Comparison of ENCODE assay signal across 10 cellular contexts in genomic region chr4:113574636-113575103, GRCh38.
DNase-seq lines count a peak whose midpoint lies in the region; ATAC-seq, FAIRE-seq and TF ChIP-seq lines count a peak whose summit lies in the region.
"Had no signal": no experiment of that assay in that cellular context is flagged by ENCODE, and none has a peak within 500 bp of the region (broad histone marks: within the 10 kb centered on the region; RNA-seq: fewer than 3 reads in every experiment).

No MANE protein-coding gene starts in this region.

- H3K27me3 ChIP-seq in endothelial cell of umbilical vein (ENCODE audit: control insufficient read depth in 2 of 2, insufficient read depth in 2 of 2, low read length in 2 of 2) = no peaks in the 10 kb centered on the region

- H3K4me3 ChIP-seq in A549 (no peak overlapping the region), endothelial cell of umbilical vein (replicated peaks in 1 of 3; ENCODE audit: insufficient read depth in 1 of 3, low read depth in 1 of 3, low read length in 3 of 3) (no peak overlapping the region)

- no peak for TF ChIP-seq EP300 in A549 (IDR thresholded peaks at IDR 0.05)

- FAIRE-seq in A549 (lab: Jason Lieb, UNC) (no peak), endothelial cell of umbilical vein (lab: Jason Lieb, UNC) (peak; percentile 8)

- CTCF ChIA-PET in A549 (lab: Yijun Ruan, JAX) (interaction anchor here (1.3 kb wide), 1 partner anchor 180 kb away, joined by 3 read pairs; no protein-coding TSS in a partner anchor), endothelial cell of umbilical vein (lab: Charles Lee) (interaction anchor here (0.7 to 2.8 kb wide), 9 partner anchors 9 to 180 kb away, joined by 3 to 15 read pairs (median 3); no protein-coding TSS in a partner anchor)

- WGBS in A549 (ENCODE audit: missing lambda C conversion rate) = 45% methylated on average over 1 of the region's 1 CpG

- no peak overlapping the region for H3K4me3 Mint-ChIP-seq in mesothelial cell of epicardium

- H3K4me1 Mint-ChIP-seq in mesothelial cell of epicardium = peaks cover 35% of the 10 kb centered on the region

- no peak for DNase-seq in A549 (ENCODE audit: low read depth in 1 of 2, low spot score in 1 of 2)
- DNase-seq in NCI-H226 = peak; percentile 57
- DNase-seq in endothelial cell of umbilical vein (ENCODE audit: low read depth, low spot score) = peak; percentile 88
- DNase-seq in mesothelial cell of epicardium (ENCODE audit: low spot score in 2 of 2, unreplicated experiment in 2 of 2) = no peak
- DNase-seq in Kasumi-1 (lab: John Stamatoyannopoulos, UW) = no peak
- DNase-seq in NCI-H146 (lab: John Stamatoyannopoulos, UW) = no peak
- DNase-seq: activated CD4-positive, alpha-beta T cell treated with anti-CD3 and anti-CD28 coated beads for 4 hours; NCI-H345 had no signal

- H3K36me3 ChIP-seq in endothelial cell of umbilical vein (ENCODE audit: control insufficient read depth in 2 of 2, extremely low read depth in 1 of 2, insufficient read depth in 2 of 2, low read length in 2 of 2) = no peaks in the 10 kb centered on the region

- H3K4me1 ChIP-seq in A549 (peaks cover 11% of the 10 kb centered on the region; the same call in 2 of the 3 replicates), endothelial cell of umbilical vein (ENCODE audit: control insufficient read depth, extremely low read depth, insufficient read depth, low read length) (no peaks in the 10 kb centered on the region)

- no peak overlapping the region for H2AFZ ChIP-seq in endothelial cell of umbilical vein (ENCODE audit: low read depth, low read length)

- no peak for TF ChIP-seq POLR2A in A549 (IDR thresholded peaks at IDR 0.05; ENCODE audit: low read length)
- no peak for TF ChIP-seq POLR2A in endothelial cell of umbilical vein (IDR thresholded peaks at IDR 0.05; ENCODE audit: low read depth, low read length)

- peak overlapping the region; percentile 63 for H3K27ac Mint-ChIP-seq in mesothelial cell of epicardium

- dilution Hi-C loops in endothelial cell of umbilical vein (cut with MboI; ENCODE audit: extremely low pct_ligation_motif_present, low sequenced_read_pairs) = no loop called here

- no peak for ATAC-seq in A549
- ATAC-seq in GM21360 (IDR thresholded peaks at IDR 0.05; ENCODE audit: unreplicated experiment) = no peak
- no peak for ATAC-seq in HG03175 (IDR thresholded peaks at IDR 0.05; ENCODE audit: unreplicated experiment)

- no peaks in the 10 kb centered on the region for H3K79me2 ChIP-seq in endothelial cell of umbilical vein (ENCODE audit: control insufficient read depth, insufficient read depth, low read length)

- TF ChIP-seq CTCF in A549 (IDR thresholded peaks at IDR 0.05) (no peak), endothelial cell of umbilical vein (IDR thresholded peaks at IDR 0.05; ENCODE audit: extremely low read depth in 1 of 2, insufficient read depth in 1 of 2, low read depth in 1 of 2, low read length in 2 of 2) (no peak), mesothelial cell of epicardium (IDR thresholded peaks at IDR 0.05; ENCODE audit: unreplicated experiment) (no peak)

- POLR2A ChIA-PET in A549 (lab: Yijun Ruan, JAX) = no interaction called here
- POLR2A ChIA-PET in endothelial cell of umbilical vein (lab: Charles Lee) = no interaction called here

- H3K9me1 ChIP-seq in endothelial cell of umbilical vein (replicated peaks; ENCODE audit: control insufficient read depth, extremely low read depth, insufficient read depth, low read length) = no peaks in the 10 kb centered on the region

- H3K9me3 ChIP-seq in A549 (no peaks in the 10 kb centered on the region), endothelial cell of umbilical vein (replicated peaks; ENCODE audit: control insufficient read depth, insufficient read depth, low read length) (no peaks in the 10 kb centered on the region)

- no peaks in the 10 kb centered on the region for H4K20me1 ChIP-seq in endothelial cell of umbilical vein (replicated peaks; ENCODE audit: control insufficient read depth, extremely low read depth, insufficient read depth, low read length)

- no TSS peak for BruUV-seq in endothelial cell of umbilical vein (replicated peaks; lab: Mats Ljungman, UMichigan)

- intact Hi-C loops in endothelial cell of umbilical vein (cut with micrococcal nuclease) = no loop called here

- H3K27ac ChIP-seq in A549 (no peak overlapping the region), endothelial cell of umbilical vein (ENCODE audit: insufficient read depth, low read depth, low read length) (no peak overlapping the region)

- H3K27me3 Mint-ChIP-seq in mesothelial cell of epicardium (ENCODE audit: low read depth) = no peaks in the 10 kb centered on the region

- H3K9me3 Mint-ChIP-seq in mesothelial cell of epicardium = peaks cover 7% of the 10 kb centered on the region

- no peak for TF ChIP-seq RAD21 in A549 (conservative IDR thresholded peaks at IDR 0.05 in 1 of 2, IDR thresholded peaks at IDR 0.05 in 1 of 2)

- H3K9ac ChIP-seq in endothelial cell of umbilical vein (replicated peaks; ENCODE audit: extremely low read depth, insufficient read depth, low read length) = no peak overlapping the region

- H3K4me2 ChIP-seq in A549 (peak overlapping the region; percentile 16; the same call in 1 of the 3 replicates), endothelial cell of umbilical vein (ENCODE audit: insufficient read depth, low read length) (no peak overlapping the region)

- H3K36me3 Mint-ChIP-seq in mesothelial cell of epicardium = peaks cover 8% of the 10 kb centered on the region

TF ChIP-seq in A549, 52 proteins besides CTCF, POLR2A, EP300 and RAD21:
- TF ChIP-seq CHD2 (IDR thresholded peaks at IDR 0.05; ENCODE audit: low read length, partially characterized antibody) (no peak), HOXB13 (CRISPR knock-in tag; IDR thresholded peaks at IDR 0.05; ENCODE audit: low read depth) (no peak), MYC (IDR thresholded peaks at IDR 0.05; ENCODE audit: borderline replicate concordance, low read length) (no peak), NPAS2 (CRISPR knock-in tag; IDR thresholded peaks at IDR 0.05; ENCODE audit: borderline replicate concordance) (no peak), E2F6 (IDR thresholded peaks at IDR 0.05; ENCODE audit: borderline replicate concordance, low read depth) (no peak), JUN (IDR thresholded peaks at IDR 0.05) (no peak), RFX5 (IDR thresholded peaks at IDR 0.05) (no peak), HEYL (CRISPR knock-in tag; IDR thresholded peaks at IDR 0.05) (no peak), CHD4 (IDR thresholded peaks at IDR 0.05; ENCODE audit: borderline replicate concordance) (no peak), ZSCAN20 (CRISPR knock-in tag; IDR thresholded peaks at IDR 0.05) (no peak), JUNB (IDR thresholded peaks at IDR 0.05) (no peak), ATOH8 (CRISPR knock-in tag; IDR thresholded peaks at IDR 0.05; ENCODE audit: low read depth) (no peak), EHMT2 (IDR thresholded peaks at IDR 0.05; ENCODE audit: low read depth) (no peak), NR3C1 (IDR thresholded peaks at IDR 0.05) (no peak), MAZ (IDR thresholded peaks at IDR 0.05; ENCODE audit: borderline replicate concordance, low read depth, low read length) (no peak)
TF ChIP-seq in A549: peak in this region for 0.

TF ChIP-seq in endothelial cell of umbilical vein, 7 proteins besides CTCF, POLR2A, EP300 and RAD21:
- TF ChIP-seq EZH2 (IDR thresholded peaks at IDR 0.05; ENCODE audit: borderline replicate concordance, low read depth, low read length, severe bottlenecking) (no peak), JUN (IDR thresholded peaks at IDR 0.05; ENCODE audit: borderline replicate concordance, insufficient read depth, insufficient read length, low read depth) (peak; percentile 56), POLR2AphosphoS5 (IDR thresholded peaks at IDR 0.05; ENCODE audit: insufficient read depth, low read depth, low read length) (no peak), MAX (IDR thresholded peaks at IDR 0.05; ENCODE audit: insufficient read depth, insufficient read length) (no peak), MYC (IDR thresholded peaks at IDR 0.05; ENCODE audit: low read depth, low read length) (no peak), GATA2 (IDR thresholded peaks at IDR 0.05; ENCODE audit: insufficient read depth, insufficient read length, low read depth, low read length) (no peak)
TF ChIP-seq in endothelial cell of umbilical vein: peak in this region for 1.

Comparison
In these comparisons a context has a peak if more than half of its experiments do, and no peak if none do; other contexts are left out.
1. DNase-seq: peak in NCI-H226 (single experiment) and endothelial cell of umbilical vein (single experiment); none in A549 (0 of 2), mesothelial cell of epicardium (0 of 2), Kasumi-1 (0 of 2) and NCI-H146 (single experiment).